In the genomic region with DNA sequence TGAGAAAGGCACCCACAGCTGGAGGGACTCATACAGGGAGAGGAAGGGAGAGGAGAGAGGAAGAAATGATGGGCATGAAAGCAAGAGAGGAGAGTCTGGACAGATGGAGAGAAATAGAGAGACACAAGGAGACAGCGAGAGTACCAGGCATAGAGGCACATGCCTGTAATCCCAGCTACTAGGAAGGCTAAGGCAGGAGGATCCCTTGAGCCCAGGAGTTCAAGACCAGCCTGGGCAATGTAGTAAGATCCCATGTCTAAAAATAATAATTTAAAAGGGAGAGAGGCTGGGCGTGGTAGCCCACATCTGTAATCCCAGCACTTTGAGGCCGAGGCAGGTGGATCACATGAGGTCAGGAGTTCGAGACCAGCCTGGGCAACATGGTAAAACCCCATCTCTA, we compare ENCODE assay signal across 2 cellular contexts.
A peak's percentile ranks its signal among the peaks of the same experiment; 100 is the strongest.
TF ChIP-seq lines count a peak whose summit lies in the region.

No MANE protein-coding gene starts in this region.

TF ChIP-seq in HCT116, 20 proteins besides CTCF, POLR2A, EP300 and RAD21:
- no peak for TF ChIP-seq SIN3A (IDR thresholded peaks at IDR 0.05; ENCODE audit: low read depth)
- TF ChIP-seq YY1 (IDR thresholded peaks at IDR 0.05; ENCODE audit: extremely low read depth, insufficient replicate concordance, low read depth, low read length) = no peak
- TF ChIP-seq, protein P1, sequence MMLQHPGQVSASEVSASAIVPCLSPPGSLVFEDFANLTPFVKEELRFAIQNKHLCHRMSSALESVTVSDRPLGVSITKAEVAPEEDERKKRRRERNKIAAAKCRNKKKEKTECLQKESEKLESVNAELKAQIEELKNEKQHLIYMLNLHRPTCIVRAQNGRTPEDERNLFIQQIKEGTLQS (IDR thresholded peaks at IDR 0.05) = no peak
- no peak for TF ChIP-seq ZNF274 (IDR thresholded peaks at IDR 0.05; ENCODE audit: low read depth, low read length)
- TF ChIP-seq CEBPB (IDR thresholded peaks at IDR 0.05; ENCODE audit: low read depth) = no peak
- TF ChIP-seq, protein P2, sequence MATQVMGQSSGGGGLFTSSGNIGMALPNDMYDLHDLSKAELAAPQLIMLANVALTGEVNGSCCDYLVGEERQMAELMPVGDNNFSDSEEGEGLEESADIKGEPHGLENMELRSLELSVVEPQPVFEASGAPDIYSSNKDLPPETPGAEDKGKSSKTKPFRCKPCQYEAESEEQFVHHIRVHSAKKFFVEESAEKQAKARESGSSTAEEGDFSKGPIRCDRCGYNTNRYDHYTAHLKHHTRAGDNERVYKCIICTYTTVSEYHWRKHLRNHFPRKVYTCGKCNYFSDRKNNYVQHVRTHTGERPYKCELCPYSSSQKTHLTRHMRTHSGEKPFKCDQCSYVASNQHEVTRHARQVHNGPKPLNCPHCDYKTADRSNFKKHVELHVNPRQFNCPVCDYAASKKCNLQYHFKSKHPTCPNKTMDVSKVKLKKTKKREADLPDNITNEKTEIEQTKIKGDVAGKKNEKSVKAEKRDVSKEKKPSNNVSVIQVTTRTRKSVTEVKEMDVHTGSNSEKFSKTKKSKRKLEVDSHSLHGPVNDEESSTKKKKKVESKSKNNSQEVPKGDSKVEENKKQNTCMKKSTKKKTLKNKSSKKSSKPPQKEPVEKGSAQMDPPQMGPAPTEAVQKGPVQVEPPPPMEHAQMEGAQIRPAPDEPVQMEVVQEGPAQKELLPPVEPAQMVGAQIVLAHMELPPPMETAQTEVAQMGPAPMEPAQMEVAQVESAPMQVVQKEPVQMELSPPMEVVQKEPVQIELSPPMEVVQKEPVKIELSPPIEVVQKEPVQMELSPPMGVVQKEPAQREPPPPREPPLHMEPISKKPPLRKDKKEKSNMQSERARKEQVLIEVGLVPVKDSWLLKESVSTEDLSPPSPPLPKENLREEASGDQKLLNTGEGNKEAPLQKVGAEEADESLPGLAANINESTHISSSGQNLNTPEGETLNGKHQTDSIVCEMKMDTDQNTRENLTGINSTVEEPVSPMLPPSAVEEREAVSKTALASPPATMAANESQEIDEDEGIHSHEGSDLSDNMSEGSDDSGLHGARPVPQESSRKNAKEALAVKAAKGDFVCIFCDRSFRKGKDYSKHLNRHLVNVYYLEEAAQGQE (IDR thresholded peaks at IDR 0.05; ENCODE audit: low read depth) = no peak
- TF ChIP-seq POLR2AphosphoS5 (IDR thresholded peaks at IDR 0.05; ENCODE audit: low read depth, low read length) = no peak
- TF ChIP-seq, protein P3, sequence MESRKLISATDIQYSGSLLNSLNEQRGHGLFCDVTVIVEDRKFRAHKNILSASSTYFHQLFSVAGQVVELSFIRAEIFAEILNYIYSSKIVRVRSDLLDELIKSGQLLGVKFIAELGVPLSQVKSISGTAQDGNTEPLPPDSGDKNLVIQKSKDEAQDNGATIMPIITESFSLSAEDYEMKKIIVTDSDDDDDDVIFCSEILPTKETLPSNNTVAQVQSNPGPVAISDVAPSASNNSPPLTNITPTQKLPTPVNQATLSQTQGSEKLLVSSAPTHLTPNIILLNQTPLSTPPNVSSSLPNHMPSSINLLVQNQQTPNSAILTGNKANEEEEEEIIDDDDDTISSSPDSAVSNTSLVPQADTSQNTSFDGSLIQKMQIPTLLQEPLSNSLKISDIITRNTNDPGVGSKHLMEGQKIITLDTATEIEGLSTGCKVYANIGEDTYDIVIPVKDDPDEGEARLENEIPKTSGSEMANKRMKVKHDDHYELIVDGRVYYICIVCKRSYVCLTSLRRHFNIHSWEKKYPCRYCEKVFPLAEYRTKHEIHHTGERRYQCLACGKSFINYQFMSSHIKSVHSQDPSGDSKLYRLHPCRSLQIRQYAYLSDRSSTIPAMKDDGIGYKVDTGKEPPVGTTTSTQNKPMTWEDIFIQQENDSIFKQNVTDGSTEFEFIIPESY (IDR thresholded peaks at IDR 0.05; ENCODE audit: extremely low read depth, insufficient replicate concordance, low read length) = no peak
- TF ChIP-seq JUND (IDR thresholded peaks at IDR 0.05) = no peak
- no peak for TF ChIP-seq FOSL1 (IDR thresholded peaks at IDR 0.05; ENCODE audit: low read depth)
- TF ChIP-seq, protein P4, sequence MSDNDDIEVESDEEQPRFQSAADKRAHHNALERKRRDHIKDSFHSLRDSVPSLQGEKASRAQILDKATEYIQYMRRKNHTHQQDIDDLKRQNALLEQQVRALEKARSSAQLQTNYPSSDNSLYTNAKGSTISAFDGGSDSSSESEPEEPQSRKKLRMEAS (IDR thresholded peaks at IDR 0.05) = no peak
- no peak for TF ChIP-seq CBX3 (IDR thresholded peaks at IDR 0.05; ENCODE audit: low read depth)
- no peak for TF ChIP-seq EZH2 (IDR thresholded peaks at IDR 0.05)

TF ChIP-seq in K562, 482 proteins besides CTCF, POLR2A, EP300 and RAD21:
- TF ChIP-seq HEY1 (CRISPR knock-in tag; IDR thresholded peaks at IDR 0.05; ENCODE audit: borderline replicate concordance) = no peak
- peak; percentile 30; the same call in 1 of the 2 replicates for TF ChIP-seq ZNF121 (CRISPR knock-in tag; conservative IDR thresholded peaks at IDR 0.05)
TF ChIP-seq in K562: peak in this region for 1.
